ENCODE assay signal across 14 cellular contexts in genomic region chr5:94376672-94377345, GRCh38.
DNase-seq lines count a peak whose midpoint lies in the region; ATAC-seq and TF ChIP-seq lines count a peak whose summit lies in the region.
"Had no signal": no experiment of that assay in that cellular context is flagged by ENCODE, and none has a peak within 500 bp of the region (broad histone marks: within the 10 kb centered on the region; RNA-seq: fewer than 3 reads in every experiment).

No MANE protein-coding gene starts in this region.

- no peaks in the 10 kb centered on the region for H3K4me1 ChIP-seq in lower lobe of right lung
- H3K4me1 ChIP-seq: breast epithelium had no signal

- DNase-seq in ELR (ENCODE audit: low read depth) (peak; percentile 29), NCI-H1092 treated with DMSO at 0.1 percent for 48 hours (lab: John Stamatoyannopoulos, UW) (peak; percentile 84), OCI-M1 (lab: John Stamatoyannopoulos, UW) (peak; percentile 15), lower lobe of right lung (peak; percentile 44), GM13977 (ENCODE audit: low spot score) (no peak)
- DNase-seq in activated T-cell treated with anti-CD3 and anti-CD28 coated beads, Interleukin-2, amount 50 U/mL, for 48 hours = no peak
- DNase-seq in activated CD8-positive, alpha-beta T cell treated with anti-CD3 and anti-CD28 coated beads for 36 hours = no peak
- DNase-seq: activated naive CD4-positive, alpha-beta T cell; CD4-positive, alpha-beta T cell; natural killer cell; sigmoid colon had no signal

- in situ Hi-C loops in GM13977 (cut with MboI; ENCODE audit: low pct_unique_long_range_greater_than_20kb, low sequenced_read_pairs, unreplicated experiment) = no loop called here

- no peaks in the 10 kb centered on the region for H3K27me3 ChIP-seq in lower lobe of right lung (ENCODE audit: low read depth)
- H3K27me3 ChIP-seq: breast epithelium, sigmoid colon had no signal

- H3K36me3 ChIP-seq in lower lobe of right lung = no peaks in the 10 kb centered on the region
- H3K36me3 ChIP-seq: breast epithelium, sigmoid colon had no signal

- no peak overlapping the region for H3K27ac ChIP-seq in lower lobe of right lung
- H3K27ac ChIP-seq: breast epithelium had no signal

- no peaks in the 10 kb centered on the region for H3K9me3 ChIP-seq in lower lobe of right lung
- H3K9me3 ChIP-seq: breast epithelium, sigmoid colon had no signal

- POLR2A ChIA-PET in activated CD8-positive, alpha-beta T cell treated with anti-CD3 and anti-CD28 coated beads for 36 hours (lab: Charles Lee) = no interaction called here

- H3K4me3 Mint-ChIP-seq in activated CD8-positive, alpha-beta T cell treated with anti-CD3 and anti-CD28 coated beads for 36 hours = no peak overlapping the region
- H3K4me3 Mint-ChIP-seq: CD4-positive, alpha-beta T cell; natural killer cell; T-helper 2 cell treated with Interferon-gamma antibody and Interleukin-4, amounts not matched to agents 5 μg/mL and 100 μg/mL, for 36 hours had no signal

- CTCF ChIA-PET in activated CD8-positive, alpha-beta T cell treated with anti-CD3 and anti-CD28 coated beads for 36 hours (lab: Charles Lee) = interaction anchor here (0.6 kb wide), 1 partner anchor 14 kb away, joined by 3 read pairs; no protein-coding TSS in a partner anchor

- no peaks in the 10 kb centered on the region for H3K4me1 Mint-ChIP-seq in activated CD8-positive, alpha-beta T cell treated with anti-CD3 and anti-CD28 coated beads for 36 hours (ENCODE audit: low read depth)
- H3K4me1 Mint-ChIP-seq: natural killer cell had no signal

- intact Hi-C loops in lower lobe of right lung (cut with DNase I) = no loop called here
- intact Hi-C loops in activated CD8-positive, alpha-beta T cell treated with anti-CD3 and anti-CD28 coated beads for 36 hours (cut with micrococcal nuclease) = no loop called here

- no peak overlapping the region for H3K27ac Mint-ChIP-seq in activated CD8-positive, alpha-beta T cell treated with anti-CD3 and anti-CD28 coated beads for 36 hours
- H3K27ac Mint-ChIP-seq: CD4-positive, alpha-beta T cell; natural killer cell; T-helper 2 cell treated with Interferon-gamma antibody and Interleukin-4, amounts not matched to agents 5 μg/mL and 100 μg/mL, for 36 hours had no signal

- ATAC-seq in lower lobe of right lung (peak; percentile 24 to 45), HG03439 (IDR thresholded peaks at IDR 0.05; ENCODE audit: unreplicated experiment) (no peak)
- ATAC-seq in activated CD8-positive, alpha-beta T cell treated with anti-CD3 and anti-CD28 coated beads for 36 hours = no peak
- ATAC-seq: natural killer cell had no signal

- TF ChIP-seq CTCF in lower lobe of right lung (IDR thresholded peaks at IDR 0.05) (no peak), GM13977 (IDR thresholded peaks at IDR 0.05; ENCODE audit: extremely low read depth, insufficient read depth, missing control alignments) (no peak)
- no peak for TF ChIP-seq CTCF in activated CD8-positive, alpha-beta T cell treated with anti-CD3 and anti-CD28 coated beads for 36 hours (IDR thresholded peaks at IDR 0.05)

- no peak overlapping the region for H3K4me3 ChIP-seq in lower lobe of right lung
- H3K4me3 ChIP-seq: breast epithelium, sigmoid colon had no signal

- H3K9me3 Mint-ChIP-seq in activated CD8-positive, alpha-beta T cell treated with anti-CD3 and anti-CD28 coated beads for 36 hours = no peaks in the 10 kb centered on the region
- H3K9me3 Mint-ChIP-seq: CD4-positive, alpha-beta T cell; T-helper 2 cell treated with Interferon-gamma antibody and Interleukin-4, amounts not matched to agents 5 μg/mL and 100 μg/mL, for 36 hours had no signal

- H3K36me3 Mint-ChIP-seq in activated CD8-positive, alpha-beta T cell treated with anti-CD3 and anti-CD28 coated beads for 36 hours (ENCODE audit: low read depth) = no peaks in the 10 kb centered on the region
- H3K36me3 Mint-ChIP-seq: natural killer cell had no signal

- no peaks in the 10 kb centered on the region for H3K27me3 Mint-ChIP-seq in activated CD8-positive, alpha-beta T cell treated with anti-CD3 and anti-CD28 coated beads for 36 hours
- H3K27me3 Mint-ChIP-seq: CD4-positive, alpha-beta T cell had no signal

Comparison
In these comparisons a context has a peak if more than half of its experiments do, and no peak if none do; other contexts are left out.
1. DNase-seq: peak in ELR (single experiment), NCI-H1092 treated with DMSO at 0.1 percent for 48 hours (single experiment), OCI-M1 (single experiment) and lower lobe of right lung (single experiment); none in activated T-cell treated with anti-CD3 and anti-CD28 coated beads, Interleukin-2, amount 50 U/mL, for 48 hours (0 of 2), activated CD8-positive, alpha-beta T cell treated with anti-CD3 and anti-CD28 coated beads for 36 hours (single experiment) and GM13977 (single experiment).
2. ATAC-seq: peak in lower lobe of right lung (2 of 2); none in activated CD8-positive, alpha-beta T cell treated with anti-CD3 and anti-CD28 coated beads for 36 hours (single experiment) and HG03439 (single experiment).